1 cellular context compared by ENCODE assay signal in the genomic region with DNA sequence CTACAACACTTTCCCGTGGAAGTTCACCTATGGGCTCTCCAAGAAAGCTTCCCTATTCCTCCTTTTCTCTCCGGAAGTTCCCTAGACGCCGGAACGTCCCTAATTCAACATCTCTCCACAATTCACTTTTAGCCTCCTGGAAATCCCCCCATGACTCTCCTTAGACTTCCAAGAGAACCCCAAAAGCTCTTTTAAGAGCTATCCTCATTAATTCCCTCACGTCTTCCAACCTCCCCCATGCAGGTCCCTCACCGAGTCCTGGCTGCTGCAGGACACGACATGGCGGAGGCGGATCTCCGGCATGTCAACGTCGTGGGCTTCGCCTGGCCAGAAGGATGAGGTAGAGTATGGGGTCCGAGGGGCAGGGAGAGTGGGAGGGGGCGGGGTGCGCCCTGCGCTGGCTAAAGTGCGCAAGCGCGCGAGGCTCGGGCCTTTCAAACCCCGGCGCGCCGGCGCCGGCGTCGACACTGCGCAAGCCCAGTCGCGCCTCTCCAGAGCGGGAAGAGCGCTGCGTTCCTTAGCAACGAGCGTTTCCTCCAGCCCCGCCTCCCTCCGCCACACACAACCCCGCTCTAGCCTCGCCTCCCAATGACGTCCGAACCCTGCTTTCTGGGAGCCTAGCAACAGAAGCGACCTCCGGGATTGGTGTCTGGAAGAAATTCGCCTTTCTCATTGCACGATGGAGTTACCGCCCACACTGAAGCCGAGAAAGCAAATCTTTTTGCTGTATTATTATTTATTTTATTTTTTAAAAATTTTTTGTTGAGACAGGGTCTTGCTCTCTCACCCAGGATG.
A peak's percentile ranks its signal among the peaks of the same experiment; 100 is the strongest.
TF ChIP-seq lines count a peak whose summit lies in the region.

A gene (plus strand): TSS at position 646 of the 795 bp plus-strand sequence. CDS start 1,391 bp downstream, outside the sequence.
A gene with protein sequence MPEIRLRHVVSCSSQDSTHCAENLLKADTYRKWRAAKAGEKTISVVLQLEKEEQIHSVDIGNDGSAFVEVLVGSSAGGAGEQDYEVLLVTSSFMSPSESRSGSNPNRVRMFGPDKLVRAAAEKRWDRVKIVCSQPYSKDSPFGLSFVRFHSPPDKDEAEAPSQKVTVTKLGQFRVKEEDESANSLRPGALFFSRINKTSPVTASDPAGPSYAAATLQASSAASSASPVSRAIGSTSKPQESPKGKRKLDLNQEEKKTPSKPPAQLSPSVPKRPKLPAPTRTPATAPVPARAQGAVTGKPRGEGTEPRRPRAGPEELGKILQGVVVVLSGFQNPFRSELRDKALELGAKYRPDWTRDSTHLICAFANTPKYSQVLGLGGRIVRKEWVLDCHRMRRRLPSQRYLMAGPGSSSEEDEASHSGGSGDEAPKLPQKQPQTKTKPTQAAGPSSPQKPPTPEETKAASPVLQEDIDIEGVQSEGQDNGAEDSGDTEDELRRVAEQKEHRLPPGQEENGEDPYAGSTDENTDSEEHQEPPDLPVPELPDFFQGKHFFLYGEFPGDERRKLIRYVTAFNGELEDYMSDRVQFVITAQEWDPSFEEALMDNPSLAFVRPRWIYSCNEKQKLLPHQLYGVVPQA (minus strand): TSS at position 372 of the 795 bp plus-strand sequence. CDS start 69 bp downstream, at position 303.

TF ChIP-seq in GM12878, 131 proteins besides CTCF, POLR2A, EP300 and RAD21 (continued from another document):
- TF ChIP-seq, protein P1, sequence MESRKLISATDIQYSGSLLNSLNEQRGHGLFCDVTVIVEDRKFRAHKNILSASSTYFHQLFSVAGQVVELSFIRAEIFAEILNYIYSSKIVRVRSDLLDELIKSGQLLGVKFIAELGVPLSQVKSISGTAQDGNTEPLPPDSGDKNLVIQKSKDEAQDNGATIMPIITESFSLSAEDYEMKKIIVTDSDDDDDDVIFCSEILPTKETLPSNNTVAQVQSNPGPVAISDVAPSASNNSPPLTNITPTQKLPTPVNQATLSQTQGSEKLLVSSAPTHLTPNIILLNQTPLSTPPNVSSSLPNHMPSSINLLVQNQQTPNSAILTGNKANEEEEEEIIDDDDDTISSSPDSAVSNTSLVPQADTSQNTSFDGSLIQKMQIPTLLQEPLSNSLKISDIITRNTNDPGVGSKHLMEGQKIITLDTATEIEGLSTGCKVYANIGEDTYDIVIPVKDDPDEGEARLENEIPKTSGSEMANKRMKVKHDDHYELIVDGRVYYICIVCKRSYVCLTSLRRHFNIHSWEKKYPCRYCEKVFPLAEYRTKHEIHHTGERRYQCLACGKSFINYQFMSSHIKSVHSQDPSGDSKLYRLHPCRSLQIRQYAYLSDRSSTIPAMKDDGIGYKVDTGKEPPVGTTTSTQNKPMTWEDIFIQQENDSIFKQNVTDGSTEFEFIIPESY (IDR thresholded peaks at IDR 0.05), result no peak
- TF ChIP-seq SREBF1 (IDR thresholded peaks at IDR 0.05; ENCODE audit: low read length) (no peak), FOS (IDR thresholded peaks at IDR 0.05; ENCODE audit: borderline replicate concordance, extremely low read depth, insufficient read length) (no peak), HDAC2 (IDR thresholded peaks at IDR 0.05) (no peak), FOXM1 (IDR thresholded peaks at IDR 0.05; ENCODE audit: low read depth, low read length) (no peak), NBN (IDR thresholded peaks at IDR 0.05) (0 out of 2 replicates have a peak, but pooled peaks have one; percentile 34), BMI1 (IDR thresholded peaks at IDR 0.05; ENCODE audit: borderline replicate concordance) (peak; percentile 83; the same call in 1 of the 2 replicates), KLF5 (IDR thresholded peaks at IDR 0.05; ENCODE audit: partially characterized antibody) (peak; percentile 18), SP1 (IDR thresholded peaks at IDR 0.05; ENCODE audit: low read depth, low read length) (peak; percentile 40), SREBF2 (IDR thresholded peaks at IDR 0.05; ENCODE audit: low read length) (no peak), SMAD5 (IDR thresholded peaks at IDR 0.05; ENCODE audit: low read depth) (no peak), BHLHE40 (IDR thresholded peaks at IDR 0.05; ENCODE audit: borderline replicate concordance in 1 of 2, low read depth in 2 of 2, low read length in 1 of 2) (no peak), RFX5 (IDR thresholded peaks at IDR 0.05; ENCODE audit: low read depth, low read length) (peak; percentile 98), SRF (IDR thresholded peaks at IDR 0.05; ENCODE audit: low read depth in 2 of 2, low read length in 2 of 2) (0 out of 4 replicates have a peak, but pooled peaks of 1 of the 2 experiments have one; percentile 43), CBX5 (IDR thresholded peaks at IDR 0.05; ENCODE audit: low read depth) (no peak)
- TF ChIP-seq, protein P2, sequence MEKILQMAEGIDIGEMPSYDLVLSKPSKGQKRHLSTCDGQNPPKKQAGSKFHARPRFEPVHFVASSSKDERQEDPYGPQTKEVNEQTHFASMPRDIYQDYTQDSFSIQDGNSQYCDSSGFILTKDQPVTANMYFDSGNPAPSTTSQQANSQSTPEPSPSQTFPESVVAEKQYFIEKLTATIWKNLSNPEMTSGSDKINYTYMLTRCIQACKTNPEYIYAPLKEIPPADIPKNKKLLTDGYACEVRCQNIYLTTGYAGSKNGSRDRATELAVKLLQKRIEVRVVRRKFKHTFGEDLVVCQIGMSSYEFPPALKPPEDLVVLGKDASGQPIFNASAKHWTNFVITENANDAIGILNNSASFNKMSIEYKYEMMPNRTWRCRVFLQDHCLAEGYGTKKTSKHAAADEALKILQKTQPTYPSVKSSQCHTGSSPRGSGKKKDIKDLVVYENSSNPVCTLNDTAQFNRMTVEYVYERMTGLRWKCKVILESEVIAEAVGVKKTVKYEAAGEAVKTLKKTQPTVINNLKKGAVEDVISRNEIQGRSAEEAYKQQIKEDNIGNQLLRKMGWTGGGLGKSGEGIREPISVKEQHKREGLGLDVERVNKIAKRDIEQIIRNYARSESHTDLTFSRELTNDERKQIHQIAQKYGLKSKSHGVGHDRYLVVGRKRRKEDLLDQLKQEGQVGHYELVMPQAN (conservative IDR thresholded peaks at IDR 0.05), result peak; percentile 83
- TF ChIP-seq, protein P3, sequence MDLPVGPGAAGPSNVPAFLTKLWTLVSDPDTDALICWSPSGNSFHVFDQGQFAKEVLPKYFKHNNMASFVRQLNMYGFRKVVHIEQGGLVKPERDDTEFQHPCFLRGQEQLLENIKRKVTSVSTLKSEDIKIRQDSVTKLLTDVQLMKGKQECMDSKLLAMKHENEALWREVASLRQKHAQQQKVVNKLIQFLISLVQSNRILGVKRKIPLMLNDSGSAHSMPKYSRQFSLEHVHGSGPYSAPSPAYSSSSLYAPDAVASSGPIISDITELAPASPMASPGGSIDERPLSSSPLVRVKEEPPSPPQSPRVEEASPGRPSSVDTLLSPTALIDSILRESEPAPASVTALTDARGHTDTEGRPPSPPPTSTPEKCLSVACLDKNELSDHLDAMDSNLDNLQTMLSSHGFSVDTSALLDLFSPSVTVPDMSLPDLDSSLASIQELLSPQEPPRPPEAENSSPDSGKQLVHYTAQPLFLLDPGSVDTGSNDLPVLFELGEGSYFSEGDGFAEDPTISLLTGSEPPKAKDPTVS (IDR thresholded peaks at IDR 0.05; ENCODE audit: low read depth, low read length), result no peak
- TF ChIP-seq, protein P4, sequence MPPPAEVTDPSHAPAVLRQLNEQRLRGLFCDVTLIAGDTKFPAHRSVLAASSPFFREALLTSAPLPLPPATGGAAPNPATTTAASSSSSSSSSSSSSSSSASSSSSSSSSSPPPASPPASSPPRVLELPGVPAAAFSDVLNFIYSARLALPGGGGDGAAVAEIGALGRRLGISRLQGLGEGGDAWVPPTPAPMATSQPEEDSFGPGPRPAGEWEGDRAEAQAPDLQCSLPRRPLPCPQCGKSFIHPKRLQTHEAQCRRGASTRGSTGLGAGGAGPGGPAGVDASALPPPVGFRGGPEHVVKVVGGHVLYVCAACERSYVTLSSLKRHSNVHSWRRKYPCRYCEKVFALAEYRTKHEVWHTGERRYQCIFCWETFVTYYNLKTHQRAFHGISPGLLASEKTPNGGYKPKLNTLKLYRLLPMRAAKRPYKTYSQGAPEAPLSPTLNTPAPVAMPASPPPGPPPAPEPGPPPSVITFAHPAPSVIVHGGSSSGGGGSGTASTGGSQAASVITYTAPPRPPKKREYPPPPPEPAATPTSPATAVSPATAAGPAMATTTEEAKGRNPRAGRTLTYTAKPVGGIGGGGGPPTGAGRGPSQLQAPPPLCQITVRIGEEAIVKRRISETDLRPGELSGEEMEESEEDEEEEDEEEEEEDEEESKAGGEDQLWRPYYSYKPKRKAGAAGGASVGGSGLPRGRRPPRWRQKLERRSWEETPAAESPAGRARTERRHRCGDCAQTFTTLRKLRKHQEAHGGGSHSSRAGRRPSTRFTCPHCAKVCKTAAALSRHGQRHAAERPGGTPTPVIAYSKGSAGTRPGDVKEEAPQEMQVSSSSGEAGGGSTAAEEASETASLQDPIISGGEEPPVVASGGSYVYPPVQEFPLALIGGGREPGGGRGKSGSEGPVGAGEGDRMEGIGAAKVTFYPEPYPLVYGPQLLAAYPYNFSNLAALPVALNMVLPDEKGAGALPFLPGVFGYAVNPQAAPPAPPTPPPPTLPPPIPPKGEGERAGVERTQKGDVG (CRISPR knock-in tag; IDR thresholded peaks at IDR 0.05), result no peak
- TF ChIP-seq, protein P5, sequence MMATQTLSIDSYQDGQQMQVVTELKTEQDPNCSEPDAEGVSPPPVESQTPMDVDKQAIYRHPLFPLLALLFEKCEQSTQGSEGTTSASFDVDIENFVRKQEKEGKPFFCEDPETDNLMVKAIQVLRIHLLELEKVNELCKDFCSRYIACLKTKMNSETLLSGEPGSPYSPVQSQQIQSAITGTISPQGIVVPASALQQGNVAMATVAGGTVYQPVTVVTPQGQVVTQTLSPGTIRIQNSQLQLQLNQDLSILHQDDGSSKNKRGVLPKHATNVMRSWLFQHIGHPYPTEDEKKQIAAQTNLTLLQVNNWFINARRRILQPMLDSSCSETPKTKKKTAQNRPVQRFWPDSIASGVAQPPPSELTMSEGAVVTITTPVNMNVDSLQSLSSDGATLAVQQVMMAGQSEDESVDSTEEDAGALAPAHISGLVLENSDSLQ (IDR thresholded peaks at IDR 0.05), result peak; percentile 5; the same call in 1 of the 2 replicates
